In the genomic region with DNA sequence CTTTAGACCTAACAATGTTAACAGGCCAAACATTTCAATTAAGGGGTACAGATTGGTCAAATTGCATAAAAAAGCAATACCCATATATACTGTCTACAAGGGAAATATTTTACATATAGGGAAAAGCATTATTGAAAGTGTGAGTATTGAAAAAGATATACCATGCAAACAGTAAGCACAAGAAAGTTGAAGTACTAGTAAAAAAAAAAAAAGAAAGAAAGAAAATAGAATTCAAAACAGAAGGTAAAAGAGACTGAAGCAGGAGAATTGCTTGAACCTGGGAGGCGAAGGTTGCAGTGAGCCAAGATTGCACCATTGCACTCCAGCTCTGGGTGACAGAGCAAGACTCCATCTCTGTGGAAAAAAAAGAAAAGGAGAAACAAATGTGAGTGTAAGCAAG, we compare ENCODE assay signal across 32 cellular contexts. TPM values are rescaled to one million over a fixed set of nuclear protein-coding genes. Genes with fewer than 3 reads are reported as not detected.
"Had no signal": no experiment of that assay in that cellular context is flagged by ENCODE, and none has a peak within 500 bp of the region (broad histone marks: within the 10 kb centered on the region; RNA-seq: fewer than 3 reads in every experiment).

No MANE protein-coding gene starts in this region.

- H3K27me3 Mint-ChIP-seq: stimulated activated naive CD8-positive, alpha-beta T cell treated with anti-CD3 and anti-CD28 coated beads, Interleukin-15, amount 100 ng/mL, for 72 hours had no signal

- H3K36me3 ChIP-seq: stomach, suprapubic skin, thoracic aorta, thyroid gland, tibial artery, tibial nerve, transverse colon, upper lobe of left lung, upper lobe of right lung, uterus, vagina had no signal

- H3K27me3 ChIP-seq: testis, thyroid gland, tibial artery, tibial nerve, upper lobe of left lung, upper lobe of right lung, uterus, vagina had no signal

- H3K9me3 ChIP-seq: stomach, suprapubic skin, testis, thoracic aorta, thyroid gland, tibial artery, transverse colon, upper lobe of left lung, upper lobe of right lung, uterus, vagina had no signal

- H3K27ac ChIP-seq: stomach, suprapubic skin, testis, thoracic aorta, thyroid gland, tibial artery, tibial nerve, transverse colon, upper lobe of left lung, upper lobe of right lung, uterus, vagina had no signal

- H3K27ac Mint-ChIP-seq: stimulated activated effector memory CD8-positive, alpha-beta T cell treated with anti-CD3 and anti-CD28 coated beads, Interleukin-12 subunit alpha, Interleukin-12 subunit beta, amount 100 ng/mL, for 72 hours; stimulated activated memory B cell treated with anti-CD40 and anti-IgM and Interleukin-4, amounts not matched to agents 10 μg/mL and 1 μg/mL and 100 μg/mL, for 72 hours; stimulated activated naive B cell treated with anti-CD40 and anti-IgM and Interleukin-4, amounts not matched to agents 10 μg/mL and 1 μg/mL and 100 μg/mL, for 72 hours; stimulated activated naive CD8-positive, alpha-beta T cell treated with anti-CD3 and anti-CD28 coated beads, Interleukin-15, amount 100 ng/mL, for 72 hours; stimulated activated naive CD8-positive, alpha-beta T cell treated with anti-CD3 and anti-CD28 coated beads, Interleukin-15, Interleukin-2, amounts not matched to agents 100 ng/mL and 50 ng/mL, for 24 hours; type B pancreatic cell had no signal

- DNase-seq: stimulated activated CD4-positive, alpha-beta T cell treated with anti-CD3 and anti-CD28 coated beads, Interleukin-2, amount 100 ng/mL, for 48 hours; stimulated activated CD4-positive, alpha-beta T cell treated with anti-CD3 and anti-CD28 coated beads, Interleukin-4, amount 100 ng/mL, for 1 hour; stimulated activated CD4-positive, alpha-beta T cell treated with anti-CD3 and anti-CD28 coated beads, Interleukin-4, amount 100 ng/mL, for 24 hours; stimulated activated CD4-positive, alpha-beta T cell treated with anti-CD3 and anti-CD28 coated beads, Interleukin-4, amount 100 ng/mL, for 4 hours; stimulated activated CD8-positive, alpha-beta memory T cell treated with anti-CD3 and anti-CD28 coated beads, Interleukin-4, amount 100 ng/mL, for 48 hours; stimulated activated naive B cell treated with anti-CD40 and anti-IgM and Interleukin-4, amounts not matched to agents 10 μg/mL and 1 μg/mL and 100 μg/mL, for 72 hours; stimulated activated naive CD4-positive, alpha-beta T cell; stimulated activated naive CD4-positive, alpha-beta T cell treated with Interleukin-2 at 50 U/mL for 16 hours; stimulated activated naive CD8-positive, alpha-beta T cell treated with anti-CD3 and anti-CD28 coated beads, Interleukin-15, amount 100 ng/mL, for 72 hours; stimulated activated naive CD8-positive, alpha-beta T cell treated with anti-CD3 and anti-CD28 coated beads, Interleukin-15, Interleukin-2, amounts not matched to agents 100 U/mL and 50 U/mL, for 24 hours; stomach; substantia nigra; testis; thyroid gland; tibial artery; transverse colon; trophoblast cell; upper lobe of left lung; upper lobe of right lung; uterus had no signal

- H3K9me3 Mint-ChIP-seq: stimulated activated effector memory CD8-positive, alpha-beta T cell treated with anti-CD3 and anti-CD28 coated beads, Interleukin-12 subunit alpha, Interleukin-12 subunit beta, amount 100 ng/mL, for 72 hours; stimulated activated naive CD8-positive, alpha-beta T cell treated with anti-CD3 and anti-CD28 coated beads, Interleukin-15, amount 100 ng/mL, for 72 hours; stimulated activated naive CD8-positive, alpha-beta T cell treated with anti-CD3 and anti-CD28 coated beads, Interleukin-15, Interleukin-2, amounts not matched to agents 100 ng/mL and 50 ng/mL, for 24 hours; type B pancreatic cell had no signal

- H3K36me3 Mint-ChIP-seq: stimulated activated effector memory CD8-positive, alpha-beta T cell treated with anti-CD3 and anti-CD28 coated beads, Interleukin-12 subunit alpha, Interleukin-12 subunit beta, amount 100 ng/mL, for 72 hours; stimulated activated memory B cell treated with anti-CD40 and anti-IgM and Interleukin-4, amounts not matched to agents 10 μg/mL and 1 μg/mL and 100 μg/mL, for 72 hours; type B pancreatic cell had no signal

- H3K4me3 ChIP-seq: stomach, suprapubic skin, testis, thoracic aorta, thyroid gland, tibial artery, tibial nerve, transverse colon, upper lobe of left lung, upper lobe of right lung, uterus, vagina had no signal

- H3K4me1 Mint-ChIP-seq: stimulated activated effector memory CD8-positive, alpha-beta T cell treated with anti-CD3 and anti-CD28 coated beads, Interleukin-12 subunit alpha, Interleukin-12 subunit beta, amount 100 ng/mL, for 72 hours; stimulated activated memory B cell treated with anti-CD40 and anti-IgM and Interleukin-4, amounts not matched to agents 10 μg/mL and 1 μg/mL and 100 μg/mL, for 72 hours; stimulated activated naive B cell treated with anti-CD40 and anti-IgM and Interleukin-4, amounts not matched to agents 10 μg/mL and 1 μg/mL and 100 μg/mL, for 72 hours; stimulated activated naive CD8-positive, alpha-beta T cell treated with anti-CD3 and anti-CD28 coated beads, Interleukin-15, amount 100 ng/mL, for 72 hours had no signal

- H3K4me1 ChIP-seq: stomach, suprapubic skin, testis, thyroid gland, tibial artery, tibial nerve, transverse colon, upper lobe of left lung, upper lobe of right lung, uterus, vagina had no signal

- H3K4me3 Mint-ChIP-seq: stimulated activated effector memory CD8-positive, alpha-beta T cell treated with anti-CD3 and anti-CD28 coated beads, Interleukin-12 subunit alpha, Interleukin-12 subunit beta, amount 100 ng/mL, for 72 hours; stimulated activated memory B cell treated with anti-CD40 and anti-IgM and Interleukin-4, amounts not matched to agents 10 μg/mL and 1 μg/mL and 100 μg/mL, for 72 hours; stimulated activated naive B cell treated with anti-CD40 and anti-IgM and Interleukin-4, amounts not matched to agents 10 μg/mL and 1 μg/mL and 100 μg/mL, for 72 hours; stimulated activated naive CD8-positive, alpha-beta T cell treated with anti-CD3 and anti-CD28 coated beads, Interleukin-15, amount 100 ng/mL, for 72 hours; stimulated activated naive CD8-positive, alpha-beta T cell treated with anti-CD3 and anti-CD28 coated beads, Interleukin-15, Interleukin-2, amounts not matched to agents 100 ng/mL and 50 ng/mL, for 24 hours; type B pancreatic cell had no signal

RNA-seq across cellular contexts. Expression of a gene that starts 5.3 kb away (rescaled TPM):
- total RNA-seq: stomach, subcutaneous adipose tissue, suprapubic skin, temporal lobe, thoracic aorta, tibial nerve, transverse colon, upper lobe of left lung, upper lobe of right lung, ureter, urinary bladder, uterus, vagina had no signal

RNA-seq across cellular contexts. Expression of a gene that starts 55.9 kb away (rescaled TPM):
- total RNA-seq: ureter, vagina had no signal
